ENCODE assay signal across 2 cellular contexts in the genomic region with DNA sequence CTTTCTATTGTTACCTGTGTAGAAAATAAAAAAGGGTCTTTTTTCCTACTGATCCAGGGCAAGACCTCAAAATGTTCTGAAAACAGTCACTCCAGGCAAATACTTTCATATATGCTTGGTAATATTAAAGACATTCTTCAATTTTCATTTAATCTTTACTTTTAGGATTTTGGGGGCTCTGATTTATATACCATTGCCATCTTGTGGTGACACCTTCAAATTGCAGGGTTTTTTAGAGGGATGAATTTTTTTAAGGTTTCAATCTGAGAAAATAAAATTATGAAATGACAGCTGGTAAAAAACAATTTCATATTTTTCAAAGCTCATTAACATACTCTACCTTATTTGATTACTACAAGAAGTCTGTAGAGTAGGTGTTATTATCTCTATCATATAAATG.
TF ChIP-seq lines count a peak whose summit lies in the region.

No MANE protein-coding gene starts in this region.

TF ChIP-seq in SK-N-SH, 30 proteins besides CTCF, POLR2A, EP300 and RAD21 (continued from another document):
- TF ChIP-seq, protein P1, sequence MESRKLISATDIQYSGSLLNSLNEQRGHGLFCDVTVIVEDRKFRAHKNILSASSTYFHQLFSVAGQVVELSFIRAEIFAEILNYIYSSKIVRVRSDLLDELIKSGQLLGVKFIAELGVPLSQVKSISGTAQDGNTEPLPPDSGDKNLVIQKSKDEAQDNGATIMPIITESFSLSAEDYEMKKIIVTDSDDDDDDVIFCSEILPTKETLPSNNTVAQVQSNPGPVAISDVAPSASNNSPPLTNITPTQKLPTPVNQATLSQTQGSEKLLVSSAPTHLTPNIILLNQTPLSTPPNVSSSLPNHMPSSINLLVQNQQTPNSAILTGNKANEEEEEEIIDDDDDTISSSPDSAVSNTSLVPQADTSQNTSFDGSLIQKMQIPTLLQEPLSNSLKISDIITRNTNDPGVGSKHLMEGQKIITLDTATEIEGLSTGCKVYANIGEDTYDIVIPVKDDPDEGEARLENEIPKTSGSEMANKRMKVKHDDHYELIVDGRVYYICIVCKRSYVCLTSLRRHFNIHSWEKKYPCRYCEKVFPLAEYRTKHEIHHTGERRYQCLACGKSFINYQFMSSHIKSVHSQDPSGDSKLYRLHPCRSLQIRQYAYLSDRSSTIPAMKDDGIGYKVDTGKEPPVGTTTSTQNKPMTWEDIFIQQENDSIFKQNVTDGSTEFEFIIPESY (IDR thresholded peaks at IDR 0.05; ENCODE audit: borderline replicate concordance, low read depth) = no peak
- TF ChIP-seq YY1 (IDR thresholded peaks at IDR 0.05; ENCODE audit: low read depth) = no peak
- TF ChIP-seq POLR2AphosphoS5 (IDR thresholded peaks at IDR 0.05; ENCODE audit: low read depth, low read length) = no peak
- TF ChIP-seq, protein P2, sequence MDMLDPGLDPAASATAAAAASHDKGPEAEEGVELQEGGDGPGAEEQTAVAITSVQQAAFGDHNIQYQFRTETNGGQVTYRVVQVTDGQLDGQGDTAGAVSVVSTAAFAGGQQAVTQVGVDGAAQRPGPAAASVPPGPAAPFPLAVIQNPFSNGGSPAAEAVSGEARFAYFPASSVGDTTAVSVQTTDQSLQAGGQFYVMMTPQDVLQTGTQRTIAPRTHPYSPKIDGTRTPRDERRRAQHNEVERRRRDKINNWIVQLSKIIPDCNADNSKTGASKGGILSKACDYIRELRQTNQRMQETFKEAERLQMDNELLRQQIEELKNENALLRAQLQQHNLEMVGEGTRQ (IDR thresholded peaks at IDR 0.05; ENCODE audit: borderline replicate concordance, low read depth, low read length) = no peak
- TF ChIP-seq FOXJ3 (CRISPR knock-in tag; IDR thresholded peaks at IDR 0.05) = no peak
- TF ChIP-seq, protein P3, sequence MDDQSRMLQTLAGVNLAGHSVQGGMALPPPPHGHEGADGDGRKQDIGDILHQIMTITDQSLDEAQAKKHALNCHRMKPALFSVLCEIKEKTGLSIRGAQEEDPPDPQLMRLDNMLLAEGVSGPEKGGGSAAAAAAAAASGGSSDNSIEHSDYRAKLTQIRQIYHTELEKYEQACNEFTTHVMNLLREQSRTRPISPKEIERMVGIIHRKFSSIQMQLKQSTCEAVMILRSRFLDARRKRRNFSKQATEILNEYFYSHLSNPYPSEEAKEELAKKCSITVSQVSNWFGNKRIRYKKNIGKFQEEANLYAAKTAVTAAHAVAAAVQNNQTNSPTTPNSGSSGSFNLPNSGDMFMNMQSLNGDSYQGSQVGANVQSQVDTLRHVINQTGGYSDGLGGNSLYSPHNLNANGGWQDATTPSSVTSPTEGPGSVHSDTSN (IDR thresholded peaks at IDR 0.05) = no peak
- no peak for TF ChIP-seq RXRA (IDR thresholded peaks at IDR 0.05; ENCODE audit: borderline replicate concordance, low read depth)
- no peak for TF ChIP-seq GATA2 (CRISPR knock-in tag; IDR thresholded peaks at IDR 0.05)
- TF ChIP-seq SMC3 (IDR thresholded peaks at IDR 0.05; ENCODE audit: low read depth, low read length) = no peak
- TF ChIP-seq ELF1 (IDR thresholded peaks at IDR 0.05) = no peak
- no peak for TF ChIP-seq MXI1 (IDR thresholded peaks at IDR 0.05; ENCODE audit: low read depth, low read length)
- TF ChIP-seq TEAD4 (IDR thresholded peaks at IDR 0.05; ENCODE audit: borderline replicate concordance, insufficient read depth) = no peak
- no peak for TF ChIP-seq FOSL2 (IDR thresholded peaks at IDR 0.05; ENCODE audit: borderline replicate concordance, low read depth)
- no peak for TF ChIP-seq TCF12 (IDR thresholded peaks at IDR 0.05)
- TF ChIP-seq, protein P4, sequence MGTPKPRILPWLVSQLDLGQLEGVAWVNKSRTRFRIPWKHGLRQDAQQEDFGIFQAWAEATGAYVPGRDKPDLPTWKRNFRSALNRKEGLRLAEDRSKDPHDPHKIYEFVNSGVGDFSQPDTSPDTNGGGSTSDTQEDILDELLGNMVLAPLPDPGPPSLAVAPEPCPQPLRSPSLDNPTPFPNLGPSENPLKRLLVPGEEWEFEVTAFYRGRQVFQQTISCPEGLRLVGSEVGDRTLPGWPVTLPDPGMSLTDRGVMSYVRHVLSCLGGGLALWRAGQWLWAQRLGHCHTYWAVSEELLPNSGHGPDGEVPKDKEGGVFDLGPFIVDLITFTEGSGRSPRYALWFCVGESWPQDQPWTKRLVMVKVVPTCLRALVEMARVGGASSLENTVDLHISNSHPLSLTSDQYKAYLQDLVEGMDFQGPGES (IDR thresholded peaks at IDR 0.05; ENCODE audit: low read depth, low read length) = no peak
- no peak for TF ChIP-seq EZH2phosphoT487 (IDR thresholded peaks at IDR 0.05; ENCODE audit: borderline replicate concordance, low read depth)
- TF ChIP-seq JUND (IDR thresholded peaks at IDR 0.05) = no peak
- TF ChIP-seq MEF2A (IDR thresholded peaks at IDR 0.05; ENCODE audit: borderline replicate concordance, low read depth) = no peak

TF ChIP-seq in SK-N-SH treated with all-trans-retinoic acid at 6 μM for 48 hours, 23 proteins besides CTCF, POLR2A, EP300 and RAD21 (continued from another document):
- TF ChIP-seq, protein P5, sequence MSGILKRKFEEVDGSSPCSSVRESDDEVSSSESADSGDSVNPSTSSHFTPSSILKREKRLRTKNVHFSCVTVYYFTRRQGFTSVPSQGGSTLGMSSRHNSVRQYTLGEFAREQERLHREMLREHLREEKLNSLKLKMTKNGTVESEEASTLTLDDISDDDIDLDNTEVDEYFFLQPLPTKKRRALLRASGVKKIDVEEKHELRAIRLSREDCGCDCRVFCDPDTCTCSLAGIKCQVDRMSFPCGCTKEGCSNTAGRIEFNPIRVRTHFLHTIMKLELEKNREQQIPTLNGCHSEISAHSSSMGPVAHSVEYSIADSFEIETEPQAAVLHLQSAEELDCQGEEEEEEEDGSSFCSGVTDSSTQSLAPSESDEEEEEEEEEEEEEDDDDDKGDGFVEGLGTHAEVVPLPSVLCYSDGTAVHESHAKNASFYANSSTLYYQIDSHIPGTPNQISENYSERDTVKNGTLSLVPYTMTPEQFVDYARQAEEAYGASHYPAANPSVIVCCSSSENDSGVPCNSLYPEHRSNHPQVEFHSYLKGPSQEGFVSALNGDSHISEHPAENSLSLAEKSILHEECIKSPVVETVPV (CRISPR knock-in tag; IDR thresholded peaks at IDR 0.05) = no peak
- TF ChIP-seq PPARA (CRISPR knock-in tag; IDR thresholded peaks at IDR 0.05; ENCODE audit: borderline replicate concordance) = no peak
- no peak for TF ChIP-seq CSDC2 (CRISPR knock-in tag; IDR thresholded peaks at IDR 0.05)
- TF ChIP-seq ZNF8 (CRISPR knock-in tag; IDR thresholded peaks at IDR 0.05) = no peak
- TF ChIP-seq, protein P6, sequence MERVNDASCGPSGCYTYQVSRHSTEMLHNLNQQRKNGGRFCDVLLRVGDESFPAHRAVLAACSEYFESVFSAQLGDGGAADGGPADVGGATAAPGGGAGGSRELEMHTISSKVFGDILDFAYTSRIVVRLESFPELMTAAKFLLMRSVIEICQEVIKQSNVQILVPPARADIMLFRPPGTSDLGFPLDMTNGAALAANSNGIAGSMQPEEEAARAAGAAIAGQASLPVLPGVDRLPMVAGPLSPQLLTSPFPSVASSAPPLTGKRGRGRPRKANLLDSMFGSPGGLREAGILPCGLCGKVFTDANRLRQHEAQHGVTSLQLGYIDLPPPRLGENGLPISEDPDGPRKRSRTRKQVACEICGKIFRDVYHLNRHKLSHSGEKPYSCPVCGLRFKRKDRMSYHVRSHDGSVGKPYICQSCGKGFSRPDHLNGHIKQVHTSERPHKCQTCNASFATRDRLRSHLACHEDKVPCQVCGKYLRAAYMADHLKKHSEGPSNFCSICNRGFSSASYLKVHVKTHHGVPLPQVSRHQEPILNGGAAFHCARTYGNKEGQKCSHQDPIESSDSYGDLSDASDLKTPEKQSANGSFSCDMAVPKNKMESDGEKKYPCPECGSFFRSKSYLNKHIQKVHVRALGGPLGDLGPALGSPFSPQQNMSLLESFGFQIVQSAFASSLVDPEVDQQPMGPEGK (CRISPR knock-in tag; IDR thresholded peaks at IDR 0.05; ENCODE audit: borderline replicate concordance) = no peak
- no peak for TF ChIP-seq GLIS3 (CRISPR knock-in tag; IDR thresholded peaks at IDR 0.05)
